Comparison of ENCODE assay signal across 19 cellular contexts in genomic region chr6:34289137-34289536, GRCh38. TPM values are rescaled to one million over a fixed set of nuclear protein-coding genes. Genes with fewer than 3 reads are reported as not detected.
DNase-seq lines count a peak whose midpoint lies in the region; ATAC-seq and TF ChIP-seq lines count a peak whose summit lies in the region.
"Had no signal": no experiment of that assay in that cellular context is flagged by ENCODE, and none has a peak within 500 bp of the region (broad histone marks: within the 10 kb centered on the region; RNA-seq: fewer than 3 reads in every experiment).

No MANE protein-coding gene starts in this region.

- H3K9me2 ChIP-seq in GM23338 (ENCODE audit: insufficient read depth): no peaks in the 10 kb centered on the region

- H3K36me3 ChIP-seq in CD8-positive, alpha-beta T cell (ENCODE audit: insufficient read depth, low read length): peaks cover 13% of the 10 kb centered on the region
- H3K36me3 ChIP-seq in GM23338 (ENCODE audit: insufficient read depth): peaks cover 4% of the 10 kb centered on the region; the same call in 1 of the 2 replicates

- intact Hi-C loops in CD8-positive, alpha-beta T cell (cut with DNase I, micrococcal nuclease): no loop called here

- no peak for TF ChIP-seq CTCF in CD8-positive, alpha-beta T cell (IDR thresholded peaks at IDR 0.05)
- TF ChIP-seq CTCF in GM23338 (conservative IDR thresholded peaks at IDR 0.05; ENCODE audit: low read depth in 2 of 2): no peak

- peaks cover 31% of the 10 kb centered on the region for H3K4me1 Mint-ChIP-seq in activated CD4-positive, alpha-beta T cell treated with anti-CD3 and anti-CD28 coated beads, Interleukin-2, amount 10 ng/mL, durations not matched to agents 7 days and 5 days
- H3K4me1 Mint-ChIP-seq in CD8-positive, alpha-beta T cell (ENCODE audit: low read depth): peaks cover 17% of the 10 kb centered on the region
- peaks cover 8% of the 10 kb centered on the region for H3K4me1 Mint-ChIP-seq in activated T-helper 17 cell treated with anti-CD3 and anti-CD28 coated beads, Interleukin-2, amount 50 U/mL, for 72 hours
- peaks cover 15% of the 10 kb centered on the region in 2 donors for H3K4me1 Mint-ChIP-seq in natural killer cell treated with Interleukin-12 subunit alpha and Interleukin-12 subunit beta and Interleukin-15 and Interleukin-18, amount 100 ng/mL, for 72 hours (ENCODE audit: low read depth in 2 of 2)
- H3K4me1 Mint-ChIP-seq in GM23338: no peaks in the 10 kb centered on the region

- no peaks in the 10 kb centered on the region for H3K9me3 Mint-ChIP-seq in activated CD4-positive, alpha-beta T cell treated with anti-CD3 and anti-CD28 coated beads, Interleukin-2, amount 10 ng/mL, durations not matched to agents 7 days and 5 days
- H3K9me3 Mint-ChIP-seq in CD8-positive, alpha-beta T cell: no peaks in the 10 kb centered on the region
- H3K9me3 Mint-ChIP-seq in activated T-helper 17 cell treated with anti-CD3 and anti-CD28 coated beads, Interleukin-2, amount 50 U/mL, for 72 hours: no peaks in the 10 kb centered on the region
- H3K9me3 Mint-ChIP-seq in natural killer cell treated with Interleukin-12 subunit alpha and Interleukin-12 subunit beta and Interleukin-15 and Interleukin-18, amount 100 ng/mL, for 72 hours: no peaks in the 10 kb centered on the region
- H3K9me3 Mint-ChIP-seq in GM23338: no peaks in the 10 kb centered on the region
- H3K9me3 Mint-ChIP-seq: stimulated activated memory B cell treated with anti-CD40 and anti-IgM and Interleukin-4, amounts not matched to agents 10 μg/mL and 1 μg/mL and 100 μg/mL, for 72 hours had no signal

- H3K4me1 ChIP-seq in CD8-positive, alpha-beta T cell (ENCODE audit: insufficient read depth, low read length): peaks cover 10% of the 10 kb centered on the region
- no peaks in the 10 kb centered on the region for H3K4me1 ChIP-seq in GM23338 (ENCODE audit: insufficient read depth)
- H3K4me1 ChIP-seq: A549 had no signal

- H3K4me3 ChIP-seq in CD8-positive, alpha-beta T cell (ENCODE audit: low read depth, low read length): no peak overlapping the region
- H3K4me3 ChIP-seq in GM23338: no peak overlapping the region
- H3K4me3 ChIP-seq: A549, MG63 had no signal

- no peak for DNase-seq in activated CD4-positive, alpha-beta T cell treated with anti-CD3 and anti-CD28 coated beads, Interleukin-2, amount 10 ng/mL, durations not matched to agents 7 days and 5 days
- no peak for DNase-seq in activated CD4-positive, alpha-beta T cell treated with anti-CD3 and anti-CD28 coated beads for 1 hour
- no peak for DNase-seq in CD8-positive, alpha-beta T cell
- DNase-seq in natural killer cell treated with Interleukin-12 subunit alpha and Interleukin-12 subunit beta and Interleukin-15 and Interleukin-18, amount 100 ng/mL, for 72 hours (ENCODE audit: low spot score): no peak
- no peak for DNase-seq in GM23338 (ENCODE audit: low spot score)
- DNase-seq: activated CD4-positive, alpha-beta T cell treated with anti-CD3 and anti-CD28 coated beads, Interleukin-2, amount 50 U/mL, for 4 hours; C1 segment of cervical spinal cord; hypothalamus; islet precursor cell; MG63; NCI-H1436 treated with DMSO at 0.1 percent for 48 hours; NCI-H2171; NCI-H526; SW 1271 had no signal

- H2AFZ ChIP-seq in GM23338: no peak overlapping the region

- no peaks in the 10 kb centered on the region; the same call in none of the 2 replicates for H4K20me1 ChIP-seq in GM23338 (replicated peaks; ENCODE audit: insufficient read depth)

- no peaks in the 10 kb centered on the region for H3K9me3 ChIP-seq in CD8-positive, alpha-beta T cell (ENCODE audit: low read length)
- H3K9me3 ChIP-seq: A549, MG63 had no signal

- POLR2A ChIA-PET in activated CD4-positive, alpha-beta T cell treated with anti-CD3 and anti-CD28 coated beads, Interleukin-2, amount 10 ng/mL, durations not matched to agents 7 days and 5 days (lab: Charles Lee): no interaction called here
- POLR2A ChIA-PET in CD8-positive, alpha-beta T cell (lab: Charles Lee): interaction anchor here (0.6 kb wide), 1 partner anchor 10 kb away, joined by 3 read pairs; no protein-coding TSS in a partner anchor

- peaks cover 37% of the 10 kb centered on the region for H3K36me3 Mint-ChIP-seq in activated CD4-positive, alpha-beta T cell treated with anti-CD3 and anti-CD28 coated beads, Interleukin-2, amount 10 ng/mL, durations not matched to agents 7 days and 5 days (ENCODE audit: low read depth)
- H3K36me3 Mint-ChIP-seq in CD8-positive, alpha-beta T cell: peaks cover 58% of the 10 kb centered on the region
- H3K36me3 Mint-ChIP-seq in activated T-helper 17 cell treated with anti-CD3 and anti-CD28 coated beads, Interleukin-2, amount 50 U/mL, for 72 hours (ENCODE audit: low read depth): peaks cover 76% of the 10 kb centered on the region
- H3K36me3 Mint-ChIP-seq in natural killer cell treated with Interleukin-12 subunit alpha and Interleukin-12 subunit beta and Interleukin-15 and Interleukin-18, amount 100 ng/mL, for 72 hours: peaks cover 10% of the 10 kb centered on the region
- H3K36me3 Mint-ChIP-seq in GM23338 (ENCODE audit: low read depth): peaks cover 21% of the 10 kb centered on the region

- H3K79me2 ChIP-seq in GM23338 (replicated peaks; ENCODE audit: insufficient read depth): no peaks in the 10 kb centered on the region

- peak overlapping the region; percentile 58 for H3K27ac Mint-ChIP-seq in activated CD4-positive, alpha-beta T cell treated with anti-CD3 and anti-CD28 coated beads, Interleukin-2, amount 10 ng/mL, durations not matched to agents 7 days and 5 days
- H3K27ac Mint-ChIP-seq in CD8-positive, alpha-beta T cell: peak overlapping the region; percentile 66
- H3K27ac Mint-ChIP-seq in activated T-helper 17 cell treated with anti-CD3 and anti-CD28 coated beads, Interleukin-2, amount 50 U/mL, for 72 hours: peak overlapping the region; percentile 36
- H3K27ac Mint-ChIP-seq in natural killer cell treated with Interleukin-12 subunit alpha and Interleukin-12 subunit beta and Interleukin-15 and Interleukin-18, amount 100 ng/mL, for 72 hours: peak overlapping the region in 1 of 2 donors; percentile 55
- no peak overlapping the region for H3K27ac Mint-ChIP-seq in GM23338
- H3K27ac Mint-ChIP-seq: stimulated activated memory B cell treated with anti-CD40 and anti-IgM and Interleukin-4, amounts not matched to agents 10 μg/mL and 1 μg/mL and 100 μg/mL, for 72 hours had no signal

- no peak overlapping the region for H3K4me3 Mint-ChIP-seq in activated CD4-positive, alpha-beta T cell treated with anti-CD3 and anti-CD28 coated beads, Interleukin-2, amount 10 ng/mL, durations not matched to agents 7 days and 5 days
- no peak overlapping the region for H3K4me3 Mint-ChIP-seq in CD8-positive, alpha-beta T cell
- H3K4me3 Mint-ChIP-seq in activated T-helper 17 cell treated with anti-CD3 and anti-CD28 coated beads, Interleukin-2, amount 50 U/mL, for 72 hours: no peak overlapping the region
- peak overlapping the region; percentile 24 for H3K4me3 Mint-ChIP-seq in natural killer cell treated with Interleukin-12 subunit alpha and Interleukin-12 subunit beta and Interleukin-15 and Interleukin-18, amount 100 ng/mL, for 72 hours
- no peak overlapping the region for H3K4me3 Mint-ChIP-seq in GM23338
- H3K4me3 Mint-ChIP-seq: stimulated activated memory B cell treated with anti-CD40 and anti-IgM and Interleukin-4, amounts not matched to agents 10 μg/mL and 1 μg/mL and 100 μg/mL, for 72 hours had no signal

- H3F3A ChIP-seq in GM23338 (replicated peaks; ENCODE audit: low read depth): no peaks in the 10 kb centered on the region; the same call in 1 of the 2 replicates

- TF ChIP-seq POLR2A in GM18505 (IDR thresholded peaks at IDR 0.05; ENCODE audit: borderline replicate concordance, extremely low read depth, insufficient read depth, insufficient read length): no peak

- no peak for ATAC-seq in CD8-positive, alpha-beta T cell
- no peak for ATAC-seq in activated T-helper 17 cell treated with anti-CD3 and anti-CD28 coated beads, Interleukin-2, amount 50 U/mL, for 72 hours (replicated peaks)
- no peak for ATAC-seq in natural killer cell treated with Interleukin-12 subunit alpha and Interleukin-12 subunit beta and Interleukin-15 and Interleukin-18, amount 100 ng/mL, for 72 hours
- ATAC-seq in GM18505 (IDR thresholded peaks at IDR 0.05; ENCODE audit: unreplicated experiment) (no peak), GM21447 (IDR thresholded peaks at IDR 0.05; ENCODE audit: unreplicated experiment) (no peak), GM23338 (no peak)
- ATAC-seq: A549; stimulated activated memory B cell treated with anti-CD40 and anti-IgM and Interleukin-4, amounts not matched to agents 10 μg/mL and 1 μg/mL and 100 μg/mL, for 72 hours had no signal

- CTCF ChIA-PET in activated CD4-positive, alpha-beta T cell treated with anti-CD3 and anti-CD28 coated beads, Interleukin-2, amount 10 ng/mL, durations not matched to agents 7 days and 5 days (lab: Charles Lee): interaction anchor here (0.9 to 1.9 kb wide), 2 partner anchors 12 to 15 kb away, joined by 3 to 4 read pairs; no protein-coding TSS in a partner anchor
- CTCF ChIA-PET in CD8-positive, alpha-beta T cell (lab: Charles Lee): interaction anchor here (1.7 kb wide), 1 partner anchor 126 kb away, joined by 4 read pairs; no protein-coding TSS in a partner anchor

- no peak overlapping the region for H3K4me2 ChIP-seq in GM23338
- H3K4me2 ChIP-seq: A549 had no signal

- no peak overlapping the region for H3K27ac ChIP-seq in CD8-positive, alpha-beta T cell (ENCODE audit: low read depth, low read length)
- H3K27ac ChIP-seq in GM23338 (ENCODE audit: low read depth): no peak overlapping the region
- H3K27ac ChIP-seq: A549 had no signal

- H3K27me3 ChIP-seq in CD8-positive, alpha-beta T cell (ENCODE audit: insufficient read depth, low read length): no peaks in the 10 kb centered on the region
- H3K27me3 ChIP-seq in GM23338 (ENCODE audit: insufficient read depth): no peaks in the 10 kb centered on the region
- H3K27me3 ChIP-seq: MG63 had no signal

- no peaks in the 10 kb centered on the region for H3K27me3 Mint-ChIP-seq in activated CD4-positive, alpha-beta T cell treated with anti-CD3 and anti-CD28 coated beads, Interleukin-2, amount 10 ng/mL, durations not matched to agents 7 days and 5 days
- no peaks in the 10 kb centered on the region for H3K27me3 Mint-ChIP-seq in CD8-positive, alpha-beta T cell (ENCODE audit: low read depth)
- no peaks in the 10 kb centered on the region for H3K27me3 Mint-ChIP-seq in activated T-helper 17 cell treated with anti-CD3 and anti-CD28 coated beads, Interleukin-2, amount 50 U/mL, for 72 hours
- H3K27me3 Mint-ChIP-seq in natural killer cell treated with Interleukin-12 subunit alpha and Interleukin-12 subunit beta and Interleukin-15 and Interleukin-18, amount 100 ng/mL, for 72 hours: no peaks in the 10 kb centered on the region
- no peaks in the 10 kb centered on the region for H3K27me3 Mint-ChIP-seq in GM23338 (ENCODE audit: insufficient read depth, low read depth, poor library complexity)
- H3K27me3 Mint-ChIP-seq: stimulated activated memory B cell treated with anti-CD40 and anti-IgM and Interleukin-4, amounts not matched to agents 10 μg/mL and 1 μg/mL and 100 μg/mL, for 72 hours had no signal

RNA-seq across cellular contexts. Expression of gene SMIM29, which starts 40.3 kb away (rescaled TPM):
- total RNA-seq in activated CD4-positive, alpha-beta T cell treated with anti-CD3 and anti-CD28 coated beads, Interleukin-2, amount 10 ng/mL, durations not matched to agents 7 days and 5 days: 10 to 100 TPM; 22.4 to 23.1 TPM
- total RNA-seq in CD8-positive, alpha-beta T cell: 10 to 100 TPM; 12.7 to 14.2 TPM
- 10 to 100 TPM; 10.9 to 17.3 TPM for total RNA-seq in activated T-helper 17 cell treated with anti-CD3 and anti-CD28 coated beads, Interleukin-2, amount 50 U/mL, for 72 hours
- 10 to 100 TPM; 15.9 to 20.9 TPM for total RNA-seq in natural killer cell treated with Interleukin-12 subunit alpha and Interleukin-12 subunit beta and Interleukin-15 and Interleukin-18, amount 100 ng/mL, for 72 hours
- total RNA-seq in GM23338 (2014; rRNA removed; shearing (Covaris generic)): 5.0 and 9.0 TPM in 2 replicates
- polyA plus RNA-seq in GM23338 (2016; fragmentation: Nextera tagmentation; extraction: Ambion mirVana): 15.9 and 17.0 TPM in 2 replicates

RNA-seq across cellular contexts. Expression of gene HMGA1, which starts 52.5 kb away (rescaled TPM):
- 100 to 1,000 TPM; 291 to 318 TPM for total RNA-seq in activated CD4-positive, alpha-beta T cell treated with anti-CD3 and anti-CD28 coated beads, Interleukin-2, amount 10 ng/mL, durations not matched to agents 7 days and 5 days
- 100 to 1,000 TPM; 107 to 113 TPM for total RNA-seq in CD8-positive, alpha-beta T cell
- 100 to 1,000 TPM; 203 to 389 TPM for total RNA-seq in activated T-helper 17 cell treated with anti-CD3 and anti-CD28 coated beads, Interleukin-2, amount 50 U/mL, for 72 hours
- 100 to 1,000 TPM; 151 to 556 TPM for total RNA-seq in natural killer cell treated with Interleukin-12 subunit alpha and Interleukin-12 subunit beta and Interleukin-15 and Interleukin-18, amount 100 ng/mL, for 72 hours
- total RNA-seq in GM23338 (2014; rRNA removed; shearing (Covaris generic)): 1,700 and 2,052 TPM in 2 replicates
- 1,386 and 1,411 TPM in 2 replicates for polyA plus RNA-seq in GM23338 (2016; fragmentation: Nextera tagmentation; extraction: Ambion mirVana)
